1 cellular context compared by ENCODE assay signal in the genomic region with DNA sequence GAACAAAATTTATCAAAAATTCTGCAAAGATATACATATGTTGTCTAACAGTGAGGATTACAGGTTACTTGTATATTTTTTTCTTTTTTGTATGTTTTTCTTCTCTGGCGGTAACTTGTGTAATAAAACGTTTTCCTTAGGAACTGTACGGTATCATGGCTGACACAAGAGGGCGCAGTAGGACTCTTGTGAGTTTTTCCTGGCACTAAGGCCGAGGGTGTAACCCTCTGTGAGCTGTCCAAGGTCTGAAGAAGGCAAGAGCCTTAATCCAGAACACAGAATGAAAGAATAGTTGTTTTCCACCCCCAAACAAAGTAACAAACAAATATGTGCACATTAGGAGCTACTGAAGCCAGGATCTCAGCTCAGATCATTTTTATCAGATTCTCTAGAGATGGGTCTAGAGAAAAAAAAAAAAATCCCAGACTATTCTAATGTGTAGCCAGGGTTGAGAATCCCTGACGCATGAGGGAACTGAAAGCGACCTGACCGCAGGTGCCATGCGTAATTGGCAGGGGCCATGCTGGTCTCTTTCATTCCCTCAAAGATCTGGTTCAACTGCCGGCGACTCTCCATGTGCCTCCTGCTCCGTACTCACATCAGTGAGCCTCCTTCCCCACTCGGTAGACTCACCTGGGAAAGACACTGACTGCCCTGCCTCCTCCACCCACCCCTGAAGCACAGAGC.
TF ChIP-seq lines count a peak whose summit lies in the region.

No MANE protein-coding gene starts in this region.

TF ChIP-seq in K562, 482 proteins besides CTCF, POLR2A, EP300 and RAD21 (continued from another document):
- TF ChIP-seq ZZZ3 (IDR thresholded peaks at IDR 0.05): no peak
- TF ChIP-seq TCF7 (IDR thresholded peaks at IDR 0.05; ENCODE audit: borderline replicate concordance): no peak
- no peak for TF ChIP-seq ZNF274 (IDR thresholded peaks at IDR 0.05; ENCODE audit: borderline replicate concordance, low read depth, low read length)
- TF ChIP-seq NCOR1 (IDR thresholded peaks at IDR 0.05): no peak
- TF ChIP-seq MCM2 (IDR thresholded peaks at IDR 0.05; ENCODE audit: low read depth): no peak
- TF ChIP-seq MXI1 (IDR thresholded peaks at IDR 0.05; ENCODE audit: low read depth, low read length): no peak
- no peak for TF ChIP-seq ZNF551 (CRISPR knock-in tag; IDR thresholded peaks at IDR 0.05)
